In the genomic region with DNA sequence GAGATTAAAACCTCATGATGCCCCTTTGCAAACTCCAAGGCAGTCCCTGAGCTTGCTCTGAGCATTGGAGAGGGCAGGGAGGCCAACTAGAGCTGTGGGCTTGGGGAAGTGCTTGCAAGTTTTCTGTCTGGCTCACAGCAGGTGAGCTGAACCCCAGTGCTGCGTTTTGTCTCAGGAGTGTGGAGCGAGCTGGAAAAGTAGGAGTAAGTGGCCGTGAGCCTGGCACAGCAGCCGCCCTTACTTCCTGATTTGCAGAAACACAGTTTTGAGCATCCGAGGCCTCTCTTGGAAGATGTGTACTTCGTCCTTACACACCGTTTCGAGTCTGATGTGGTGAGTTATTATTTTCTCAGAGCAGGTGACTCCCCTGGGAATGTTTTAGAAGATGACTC, we compare ENCODE assay signal across 17 cellular contexts.
A peak's percentile ranks its signal among the peaks of the same experiment; 100 is the strongest.
DNase-seq lines count a peak whose midpoint lies in the region; ATAC-seq and TF ChIP-seq lines count a peak whose summit lies in the region.
"Had no signal": no experiment of that assay in that cellular context is flagged by ENCODE, and none has a peak within 500 bp of the region (broad histone marks: within the 10 kb centered on the region; RNA-seq: fewer than 3 reads in every experiment).

No MANE protein-coding gene starts in this region.

- H3K4me3 ChIP-seq in osteoblast (ENCODE audit: insufficient read depth, low read length): no peak overlapping the region
- H3K4me3 ChIP-seq in sigmoid colon: no peak overlapping the region
- H3K4me3 ChIP-seq: BLaER1, GM23338 had no signal

- no peaks in the 10 kb centered on the region for H3K79me2 ChIP-seq in osteoblast (ENCODE audit: insufficient read depth, low read length)

- TF ChIP-seq CTCF in osteoblast (IDR thresholded peaks at IDR 0.05; ENCODE audit: extremely low read depth, low read depth, low read length) (no peak), sigmoid colon (IDR thresholded peaks at IDR 0.05) (no peak)

- no peaks in the 10 kb centered on the region for H4K20me1 ChIP-seq in osteoblast (ENCODE audit: insufficient read depth, low read length)
- H4K20me1 ChIP-seq: BLaER1 had no signal

- H3K27ac ChIP-seq in osteoblast (ENCODE audit: low read depth, low read length) (no peak overlapping the region), sigmoid colon (no peak overlapping the region)
- H3K27ac ChIP-seq: 22Rv1, BLaER1, C4-2B had no signal

- no peaks in the 10 kb centered on the region for H3K36me3 ChIP-seq in osteoblast (ENCODE audit: insufficient read depth, low read length)
- H3K36me3 ChIP-seq in sigmoid colon: no peaks in the 10 kb centered on the region
- H3K36me3 ChIP-seq: BLaER1 had no signal

- no peak for ATAC-seq in GM19035 (IDR thresholded peaks at IDR 0.05; ENCODE audit: unreplicated experiment)
- ATAC-seq: CD8-positive, alpha-beta T cell; GM23338; HCT116 had no signal

- H3K4me1 ChIP-seq in osteoblast (ENCODE audit: insufficient read depth, low read length) (no peaks in the 10 kb centered on the region), sigmoid colon (no peaks in the 10 kb centered on the region)
- H3K4me1 ChIP-seq: Caco-2 had no signal

- H3K27me3 ChIP-seq in osteoblast (ENCODE audit: insufficient read depth, low read length): no peaks in the 10 kb centered on the region
- peaks cover 0 to 6% (median 0%) of the 10 kb centered on the region in 3 donors for H3K27me3 ChIP-seq in sigmoid colon

- TF ChIP-seq EP300 in sigmoid colon (IDR thresholded peaks at IDR 0.05): no peak

- no peak overlapping the region for H2AFZ ChIP-seq in osteoblast (ENCODE audit: low read length)
- H2AFZ ChIP-seq: GM23338 had no signal

- no peak overlapping the region for H3K4me2 ChIP-seq in osteoblast (ENCODE audit: insufficient read depth, low read length)
- H3K4me2 ChIP-seq: BLaER1, GM23338 had no signal

- no peaks in the 10 kb centered on the region for H3K9me3 ChIP-seq in osteoblast (ENCODE audit: low read depth, low read length)
- no peaks in the 10 kb centered on the region for H3K9me3 ChIP-seq in sigmoid colon
- H3K9me3 ChIP-seq: BLaER1, Caco-2 had no signal

- no peak for TF ChIP-seq POLR2A in sigmoid colon (IDR thresholded peaks at IDR 0.05)

- WGBS in sigmoid colon, 2 donors: 72 to 78% methylated on average over 8 of the region's 8 CpGs

- peak; percentile 36 for DNase-seq in activated effector memory CD4-positive, alpha-beta T cell treated with anti-CD3 and anti-CD28 coated beads, Interleukin-2, amount 50 U/mL, for 16 hours
- DNase-seq in activated effector memory CD4-positive, alpha-beta T cell treated with Interleukin-2 at 50 U/mL for 16 hours: no peak
- DNase-seq in osteoblast (ENCODE audit: insufficient read length, low spot score, missing footprints) (peak; percentile 67), sigmoid colon (peak; percentile 6), glomerular visceral epithelial cell (ENCODE audit: extremely low spot score) (no peak)
- DNase-seq: Caco-2; CD4-positive, CD25-positive, alpha-beta regulatory T cell; CD8-positive, alpha-beta T cell; DMS153; DND-41; H9 had no signal

- intact Hi-C loops in sigmoid colon (cut with DNase I): no loop called here

Comparison
In these comparisons a context has a peak if more than half of its experiments do, and no peak if none do; other contexts are left out.
1. DNase-seq: peak in activated effector memory CD4-positive, alpha-beta T cell treated with anti-CD3 and anti-CD28 coated beads, Interleukin-2, amount 50 U/mL, for 16 hours (single experiment), osteoblast (single experiment) and sigmoid colon (single experiment); none in activated effector memory CD4-positive, alpha-beta T cell treated with Interleukin-2 at 50 U/mL for 16 hours (single experiment) and glomerular visceral epithelial cell (single experiment).